ENCODE assay signal across 8 cellular contexts in genomic region chr9:111598730-111599091, GRCh38. TPM values are rescaled to one million over a fixed set of nuclear protein-coding genes. Genes with fewer than 3 reads are reported as not detected.
DNase-seq lines count a peak whose midpoint lies in the region; ATAC-seq and TF ChIP-seq lines count a peak whose summit lies in the region.

No MANE protein-coding gene starts in this region.

- H3K36me3 Mint-ChIP-seq in activated naive CD4-positive, alpha-beta T cell treated with anti-CD3 and anti-CD28 coated beads, Interleukin-2, amount 50 U/mL, for 24 hours, result no peaks in the 10 kb centered on the region

- whole genome bisulfite sequencing in heart right ventricle, 2 donors, result 1 to 2% methylated on average over 16 of the region's 16 CpGs

- DNase-seq in GM06990 (ENCODE audit: extremely low read depth, insufficient read length) (peak; percentile 9), heart right ventricle (peak; percentile 5 to 26), NCI-H524 treated with DMSO at 0.1 percent for 48 hours (lab: John Stamatoyannopoulos, UW) (no peak)

- H3K9me3 ChIP-seq in HUES6 (ENCODE audit: control insufficient read depth, insufficient read depth, low read depth, low read length), result no peaks in the 10 kb centered on the region
- no peaks in the 10 kb centered on the region for H3K9me3 ChIP-seq in heart right ventricle

- peaks cover 18% of the 10 kb centered on the region for H3K27me3 Mint-ChIP-seq in activated naive CD4-positive, alpha-beta T cell treated with anti-CD3 and anti-CD28 coated beads, Interleukin-2, amount 50 U/mL, for 24 hours

- H3K9me3 Mint-ChIP-seq in activated naive CD4-positive, alpha-beta T cell treated with anti-CD3 and anti-CD28 coated beads, Interleukin-2, amount 50 U/mL, for 24 hours, result no peaks in the 10 kb centered on the region

- peak overlapping the region; percentile 66 for H3K4me3 ChIP-seq in GM06990 (replicated peaks; ENCODE audit: low read depth, low read length)
- H3K4me3 ChIP-seq in HUES6 (ENCODE audit: low read depth, low read length), result peak overlapping the region; percentile 79
- peak overlapping the region; percentile 57 to 99 (median 79) for H3K4me3 ChIP-seq in heart right ventricle
- peak overlapping the region; percentile 83 for H3K4me3 ChIP-seq in rectal smooth muscle tissue (ENCODE audit: low read length)

- no peaks in the 10 kb centered on the region for H3K36me3 ChIP-seq in GM06990 (ENCODE audit: control insufficient read depth, insufficient read depth, low read length)
- peaks cover 24% of the 10 kb centered on the region for H3K36me3 ChIP-seq in HUES6 (ENCODE audit: control insufficient read depth, insufficient read depth, low read length)
- H3K36me3 ChIP-seq in heart right ventricle, result peaks cover 0 to 33% (median 7%) of the 10 kb centered on the region in 9 donors
- H3K36me3 ChIP-seq in rectal smooth muscle tissue (ENCODE audit: control insufficient read depth, insufficient read depth, low read length), result peaks cover 3% of the 10 kb centered on the region

- H3K27me3 ChIP-seq in GM06990 (replicated peaks; ENCODE audit: control insufficient read depth, insufficient read depth, low read length), result no peaks in the 10 kb centered on the region
- peaks cover 5% of the 10 kb centered on the region; the same call in 1 of the 2 replicates for H3K27me3 ChIP-seq in HUES6 (ENCODE audit: control insufficient read depth, insufficient read depth, low read length)
- peaks cover 0 to 18% (median 0%) of the 10 kb centered on the region in 7 donors for H3K27me3 ChIP-seq in heart right ventricle
- H3K27me3 ChIP-seq in rectal smooth muscle tissue (ENCODE audit: control insufficient read depth, insufficient read depth, low read length), result no peaks in the 10 kb centered on the region

- ATAC-seq in heart right ventricle (peak; percentile 16 to 50 (median 27)), HG02981 (IDR thresholded peaks at IDR 0.05; ENCODE audit: unreplicated experiment) (no peak), HG03095 (IDR thresholded peaks at IDR 0.05; ENCODE audit: unreplicated experiment) (no peak)

- H3K27ac ChIP-seq in HUES6 (ENCODE audit: low read depth, low read length), result peak overlapping the region; percentile 69; the same call in 1 of the 2 replicates
- H3K27ac ChIP-seq in heart right ventricle, result peak overlapping the region; percentile 36 to 95 (median 88)
- peak overlapping the region; percentile 77 for H3K27ac ChIP-seq in rectal smooth muscle tissue (ENCODE audit: low read depth, low read length)

- no peak overlapping the region for H3K27ac Mint-ChIP-seq in activated naive CD4-positive, alpha-beta T cell treated with anti-CD3 and anti-CD28 coated beads, Interleukin-2, amount 50 U/mL, for 24 hours

- H3K4me1 ChIP-seq in HUES6 (ENCODE audit: control insufficient read depth, insufficient read depth, low read length), result peaks cover 2% of the 10 kb centered on the region; the same call in 1 of the 2 replicates
- peaks cover 0 to 24% (median 10%) of the 10 kb centered on the region in 9 donors for H3K4me1 ChIP-seq in heart right ventricle
- no peaks in the 10 kb centered on the region for H3K4me1 ChIP-seq in rectal smooth muscle tissue (ENCODE audit: control insufficient read depth, insufficient read depth, low read length)

- TF ChIP-seq CTCF in GM06990 (IDR thresholded peaks at IDR 0.05; ENCODE audit: insufficient read depth, low read length, poor library complexity, severe bottlenecking) (no peak), heart right ventricle (IDR thresholded peaks at IDR 0.05) (no peak)

- peak overlapping the region; percentile 90 for H3K4me3 Mint-ChIP-seq in activated naive CD4-positive, alpha-beta T cell treated with anti-CD3 and anti-CD28 coated beads, Interleukin-2, amount 50 U/mL, for 24 hours

- H3K4me1 Mint-ChIP-seq in activated naive CD4-positive, alpha-beta T cell treated with anti-CD3 and anti-CD28 coated beads, Interleukin-2, amount 50 U/mL, for 24 hours, result peaks cover 23% of the 10 kb centered on the region

- intact Hi-C loops in heart right ventricle (cut with DNase I), result loop anchor here in 6 of 10 donors (2.0 to 10.0 kb wide), 5 partner anchors 62 to 96 kb away; partner anchors contain the start of gene GNG10 (in 2 of the 6)

- peak overlapping the region; percentile 80 for H3K9ac ChIP-seq in HUES6 (ENCODE audit: low read length)
- no peak overlapping the region for H3K9ac ChIP-seq in rectal smooth muscle tissue (ENCODE audit: low read length)

RNA-seq across cellular contexts. Expression of gene PTGR1, which starts 0.7 kb away (rescaled TPM):
- total RNA-seq in heart right ventricle, result 10 to 100 TPM; 27.4 to 55.8 (median 44.2) TPM
- polyA plus RNA-seq in heart right ventricle, result 10 to 100 TPM; 10.4 to 22.0 TPM

RNA-seq across cellular contexts. Expression of gene DNAJC25, which starts 32.4 kb away (rescaled TPM):
- total RNA-seq in heart right ventricle, result 1 to 10 TPM; 3.8 to 9.3 (median 4.9) TPM
- 1 to 10 TPM; 6.5 to 7.8 TPM for polyA plus RNA-seq in heart right ventricle

Comparison
In these comparisons a context has a peak if more than half of its experiments do, and no peak if none do; other contexts are left out.
1. ATAC-seq: peak in heart right ventricle (8 of 8); none in HG02981 (single experiment) and HG03095 (single experiment).
2. Peak in every context shown above with its lines, with median percentiles within 50 percentile points of each other: H3K4me3 ChIP-seq and H3K27ac ChIP-seq.